In the genomic region with DNA sequence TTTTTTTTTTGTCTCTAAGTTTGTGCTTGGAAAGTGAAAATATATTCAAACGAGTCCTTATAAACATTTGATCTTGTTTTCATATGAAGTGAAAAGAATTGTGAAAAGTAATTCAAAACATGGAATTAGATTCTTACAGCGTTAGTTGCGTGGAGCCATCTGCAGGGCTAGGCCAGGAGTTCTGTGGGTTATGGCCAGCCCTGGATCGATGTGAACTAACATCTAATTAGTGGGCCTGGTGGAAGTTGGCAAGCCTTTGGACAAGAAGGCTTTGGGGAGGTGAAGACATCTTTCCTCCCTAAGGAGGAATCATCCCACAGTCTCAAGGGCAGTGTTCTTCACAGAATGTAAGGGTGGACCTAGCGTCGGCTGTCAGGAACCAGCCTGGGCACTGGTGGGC, we compare ENCODE assay signal across 1 cellular context.
TF ChIP-seq lines count a peak whose summit lies in the region.

No MANE protein-coding gene starts in this region.

TF ChIP-seq in A549, 52 proteins besides CTCF, POLR2A, EP300 and RAD21:
- TF ChIP-seq, protein P1, sequence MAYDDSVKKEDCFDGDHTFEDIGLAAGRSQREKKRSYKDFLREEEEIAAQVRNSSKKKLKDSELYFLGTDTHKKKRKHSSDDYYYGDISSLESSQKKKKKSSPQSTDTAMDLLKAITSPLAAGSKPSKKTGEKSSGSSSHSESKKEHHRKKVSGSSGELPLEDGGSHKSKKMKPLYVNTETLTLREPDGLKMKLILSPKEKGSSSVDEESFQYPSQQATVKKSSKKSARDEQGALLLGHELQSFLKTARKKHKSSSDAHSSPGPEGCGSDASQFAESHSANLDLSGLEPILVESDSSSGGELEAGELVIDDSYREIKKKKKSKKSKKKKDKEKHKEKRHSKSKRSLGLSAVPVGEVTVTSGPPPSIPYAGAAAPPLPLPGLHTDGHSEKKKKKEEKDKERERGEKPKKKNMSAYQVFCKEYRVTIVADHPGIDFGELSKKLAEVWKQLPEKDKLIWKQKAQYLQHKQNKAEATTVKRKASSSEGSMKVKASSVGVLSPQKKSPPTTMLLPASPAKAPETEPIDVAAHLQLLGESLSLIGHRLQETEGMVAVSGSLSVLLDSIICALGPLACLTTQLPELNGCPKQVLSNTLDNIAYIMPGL (CRISPR knock-in tag; IDR thresholded peaks at IDR 0.05; ENCODE audit: borderline replicate concordance): no peak
- TF ChIP-seq, protein P2, sequence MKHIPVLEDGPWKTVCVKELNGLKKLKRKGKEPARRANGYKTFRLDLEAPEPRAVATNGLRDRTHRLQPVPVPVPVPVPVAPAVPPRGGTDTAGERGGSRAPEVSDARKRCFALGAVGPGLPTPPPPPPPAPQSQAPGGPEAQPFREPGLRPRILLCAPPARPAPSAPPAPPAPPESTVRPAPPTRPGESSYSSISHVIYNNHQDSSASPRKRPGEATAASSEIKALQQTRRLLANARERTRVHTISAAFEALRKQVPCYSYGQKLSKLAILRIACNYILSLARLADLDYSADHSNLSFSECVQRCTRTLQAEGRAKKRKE (CRISPR knock-in tag; IDR thresholded peaks at IDR 0.05; ENCODE audit: low read depth): no peak
- TF ChIP-seq NFE2L2 (conservative IDR thresholded peaks at IDR 0.05; ENCODE audit: low read length) (no peak), PHF8 (IDR thresholded peaks at IDR 0.05; ENCODE audit: borderline replicate concordance, low read depth) (no peak), MAZ (IDR thresholded peaks at IDR 0.05; ENCODE audit: borderline replicate concordance, low read depth, low read length) (no peak), RARB (CRISPR knock-in tag; IDR thresholded peaks at IDR 0.05) (no peak), SMC3 (IDR thresholded peaks at IDR 0.05) (no peak), ZFP36 (IDR thresholded peaks at IDR 0.05; ENCODE audit: borderline replicate concordance, partially characterized antibody) (no peak), CBX2 (IDR thresholded peaks at IDR 0.05; ENCODE audit: borderline replicate concordance, low read depth) (no peak), ZC3H11A (IDR thresholded peaks at IDR 0.05) (no peak), RNF2 (IDR thresholded peaks at IDR 0.05; ENCODE audit: borderline replicate concordance, low read depth) (no peak), MAFK (IDR thresholded peaks at IDR 0.05; ENCODE audit: partially characterized antibody) (no peak)
- TF ChIP-seq, protein P3, sequence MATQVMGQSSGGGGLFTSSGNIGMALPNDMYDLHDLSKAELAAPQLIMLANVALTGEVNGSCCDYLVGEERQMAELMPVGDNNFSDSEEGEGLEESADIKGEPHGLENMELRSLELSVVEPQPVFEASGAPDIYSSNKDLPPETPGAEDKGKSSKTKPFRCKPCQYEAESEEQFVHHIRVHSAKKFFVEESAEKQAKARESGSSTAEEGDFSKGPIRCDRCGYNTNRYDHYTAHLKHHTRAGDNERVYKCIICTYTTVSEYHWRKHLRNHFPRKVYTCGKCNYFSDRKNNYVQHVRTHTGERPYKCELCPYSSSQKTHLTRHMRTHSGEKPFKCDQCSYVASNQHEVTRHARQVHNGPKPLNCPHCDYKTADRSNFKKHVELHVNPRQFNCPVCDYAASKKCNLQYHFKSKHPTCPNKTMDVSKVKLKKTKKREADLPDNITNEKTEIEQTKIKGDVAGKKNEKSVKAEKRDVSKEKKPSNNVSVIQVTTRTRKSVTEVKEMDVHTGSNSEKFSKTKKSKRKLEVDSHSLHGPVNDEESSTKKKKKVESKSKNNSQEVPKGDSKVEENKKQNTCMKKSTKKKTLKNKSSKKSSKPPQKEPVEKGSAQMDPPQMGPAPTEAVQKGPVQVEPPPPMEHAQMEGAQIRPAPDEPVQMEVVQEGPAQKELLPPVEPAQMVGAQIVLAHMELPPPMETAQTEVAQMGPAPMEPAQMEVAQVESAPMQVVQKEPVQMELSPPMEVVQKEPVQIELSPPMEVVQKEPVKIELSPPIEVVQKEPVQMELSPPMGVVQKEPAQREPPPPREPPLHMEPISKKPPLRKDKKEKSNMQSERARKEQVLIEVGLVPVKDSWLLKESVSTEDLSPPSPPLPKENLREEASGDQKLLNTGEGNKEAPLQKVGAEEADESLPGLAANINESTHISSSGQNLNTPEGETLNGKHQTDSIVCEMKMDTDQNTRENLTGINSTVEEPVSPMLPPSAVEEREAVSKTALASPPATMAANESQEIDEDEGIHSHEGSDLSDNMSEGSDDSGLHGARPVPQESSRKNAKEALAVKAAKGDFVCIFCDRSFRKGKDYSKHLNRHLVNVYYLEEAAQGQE (IDR thresholded peaks at IDR 0.05): no peak
- TF ChIP-seq, protein P4, sequence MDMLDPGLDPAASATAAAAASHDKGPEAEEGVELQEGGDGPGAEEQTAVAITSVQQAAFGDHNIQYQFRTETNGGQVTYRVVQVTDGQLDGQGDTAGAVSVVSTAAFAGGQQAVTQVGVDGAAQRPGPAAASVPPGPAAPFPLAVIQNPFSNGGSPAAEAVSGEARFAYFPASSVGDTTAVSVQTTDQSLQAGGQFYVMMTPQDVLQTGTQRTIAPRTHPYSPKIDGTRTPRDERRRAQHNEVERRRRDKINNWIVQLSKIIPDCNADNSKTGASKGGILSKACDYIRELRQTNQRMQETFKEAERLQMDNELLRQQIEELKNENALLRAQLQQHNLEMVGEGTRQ (IDR thresholded peaks at IDR 0.05): no peak
- TF ChIP-seq, protein P5, sequence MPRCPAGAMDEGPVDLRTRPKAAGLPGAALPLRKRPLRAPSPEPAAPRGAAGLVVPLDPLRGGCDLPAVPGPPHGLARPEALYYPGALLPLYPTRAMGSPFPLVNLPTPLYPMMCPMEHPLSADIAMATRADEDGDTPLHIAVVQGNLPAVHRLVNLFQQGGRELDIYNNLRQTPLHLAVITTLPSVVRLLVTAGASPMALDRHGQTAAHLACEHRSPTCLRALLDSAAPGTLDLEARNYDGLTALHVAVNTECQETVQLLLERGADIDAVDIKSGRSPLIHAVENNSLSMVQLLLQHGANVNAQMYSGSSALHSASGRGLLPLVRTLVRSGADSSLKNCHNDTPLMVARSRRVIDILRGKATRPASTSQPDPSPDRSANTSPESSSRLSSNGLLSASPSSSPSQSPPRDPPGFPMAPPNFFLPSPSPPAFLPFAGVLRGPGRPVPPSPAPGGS (IDR thresholded peaks at IDR 0.05): no peak
TF ChIP-seq in A549: peak in this region for 0.
